ENCODE assay signal across 8 cellular contexts in the genomic region with DNA sequence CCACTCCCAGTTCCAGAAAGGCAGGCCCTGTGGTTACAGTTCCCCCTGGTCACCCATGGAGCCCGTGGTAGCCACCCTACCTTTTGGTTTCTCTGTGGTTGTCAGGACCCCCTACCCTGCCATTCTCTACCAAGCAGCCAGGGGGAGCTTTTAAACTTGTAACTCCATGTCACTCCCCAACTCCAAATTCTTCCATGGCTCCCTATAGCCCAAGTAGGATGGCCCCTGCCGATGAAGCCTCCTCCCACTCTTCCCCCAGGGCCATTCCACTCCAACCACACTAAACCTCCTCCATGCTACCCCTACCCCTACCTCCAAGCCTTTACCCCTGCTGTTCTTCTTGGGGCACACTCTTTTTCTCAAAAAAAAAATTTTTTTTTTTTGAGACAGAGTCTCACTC. TPM values are rescaled to one million over a fixed set of nuclear protein-coding genes. Genes with fewer than 3 reads are reported as not detected.
A peak's percentile ranks its signal among the peaks of the same experiment; 100 is the strongest.
DNase-seq lines count a peak whose midpoint lies in the region; ATAC-seq and TF ChIP-seq lines count a peak whose summit lies in the region.

No MANE protein-coding gene starts in this region.

- H3K4me3 ChIP-seq in Caco-2 (ENCODE audit: low read depth, low read length) (no peak overlapping the region), H7 (ENCODE audit: insufficient read depth, low read depth, low read length) (no peak overlapping the region)

- DNase-seq in Caco-2 (peak; percentile 59 to 61), H7 (peak; percentile 87), neural crest cell (ENCODE audit: low read depth, low spot score) (no peak), cerebellum (ENCODE audit: low spot score) (no peak)

- no peaks in the 10 kb centered on the region for H3K27me3 Mint-ChIP-seq in Caco-2 (ENCODE audit: insufficient read depth, unreplicated experiment)
- no peaks in the 10 kb centered on the region for H3K27me3 Mint-ChIP-seq in T-helper 1 cell treated with Interleukin-12 subunit alpha and Interleukin-12 subunit beta and Interleukin-4 antibody, amounts not matched to agents 30 μg/mL and 1 μg/mL, for 36 hours (ENCODE audit: low read depth)
- H3K27me3 Mint-ChIP-seq in dendritic cell treated with granulocyte-macrophage colony-stimulating factor and Interleukin-4, amounts not matched to agents 40 ng/mL and 50 ng/mL, for 4 days, result peaks cover 6% of the 10 kb centered on the region
- peaks cover 2% of the 10 kb centered on the region for H3K27me3 Mint-ChIP-seq in neural crest cell (ENCODE audit: low read depth)

- H3K27ac Mint-ChIP-seq in Caco-2 (ENCODE audit: unreplicated experiment) (no peak overlapping the region), neural crest cell (ENCODE audit: unreplicated experiment) (peak overlapping the region; percentile 35)
- H3K27ac Mint-ChIP-seq in T-helper 1 cell treated with Interleukin-12 subunit alpha and Interleukin-12 subunit beta and Interleukin-4 antibody, amounts not matched to agents 30 μg/mL and 1 μg/mL, for 36 hours, result peak overlapping the region; percentile 26
- peak overlapping the region; percentile 91 for H3K27ac Mint-ChIP-seq in dendritic cell treated with granulocyte-macrophage colony-stimulating factor and Interleukin-4, amounts not matched to agents 40 ng/mL and 50 ng/mL, for 4 days

- intact Hi-C loops in Caco-2 (cut with micrococcal nuclease; ENCODE audit: unreplicated experiment), result loop anchor here (1.0 kb wide), 1 partner anchor 21 kb away; no protein-coding TSS in a partner anchor
- intact Hi-C loops in dendritic cell treated with granulocyte-macrophage colony-stimulating factor and Interleukin-4, amounts not matched to agents 40 ng/mL and 50 ng/mL, for 4 days (cut with micrococcal nuclease), result no loop called here

- no peaks in the 10 kb centered on the region for H3K9me3 ChIP-seq in Caco-2

- H3K36me3 Mint-ChIP-seq in Caco-2 (ENCODE audit: insufficient read depth, unreplicated experiment) (peaks cover 8% of the 10 kb centered on the region), neural crest cell (ENCODE audit: low read depth) (peaks cover 4% of the 10 kb centered on the region)
- H3K36me3 Mint-ChIP-seq in T-helper 1 cell treated with Interleukin-12 subunit alpha and Interleukin-12 subunit beta and Interleukin-4 antibody, amounts not matched to agents 30 μg/mL and 1 μg/mL, for 36 hours (ENCODE audit: low read depth), result no peaks in the 10 kb centered on the region
- H3K36me3 Mint-ChIP-seq in dendritic cell treated with granulocyte-macrophage colony-stimulating factor and Interleukin-4, amounts not matched to agents 40 ng/mL and 50 ng/mL, for 4 days (ENCODE audit: low read depth), result peaks cover 50% of the 10 kb centered on the region

- no peak for ATAC-seq in HG03045 (IDR thresholded peaks at IDR 0.05; ENCODE audit: unreplicated experiment)
- no peak for ATAC-seq in GM19023 (IDR thresholded peaks at IDR 0.05; ENCODE audit: unreplicated experiment)

- TF ChIP-seq CTCF in Caco-2 (IDR thresholded peaks at IDR 0.05; ENCODE audit: insufficient read depth in 1 of 2, low read depth in 1 of 2, low read length in 1 of 2, severe bottlenecking in 1 of 2, unreplicated experiment in 1 of 2) (peak; percentile 31 to 58), neural crest cell (conservative IDR thresholded peaks at IDR 0.05) (peak; percentile 59)

- no peaks in the 10 kb centered on the region for H3K36me3 ChIP-seq in Caco-2 (ENCODE audit: control insufficient read depth, insufficient read depth, low read length)
- no peaks in the 10 kb centered on the region; the same call in 1 of the 2 replicates for H3K36me3 ChIP-seq in H7 (replicated peaks; ENCODE audit: control insufficient read depth, insufficient read depth, low read length)

- H3K27me3 ChIP-seq in Caco-2 (replicated peaks; ENCODE audit: control insufficient read depth, insufficient read depth, low read length) (no peaks in the 10 kb centered on the region), H7 (ENCODE audit: control insufficient read depth, insufficient read depth, low read length) (peaks cover 10% of the 10 kb centered on the region)

- BruUV-seq in Caco-2 (replicated peaks; lab: Mats Ljungman, UMichigan), result no TSS peak

- H3K4me1 Mint-ChIP-seq in Caco-2 (ENCODE audit: low read depth, unreplicated experiment) (no peaks in the 10 kb centered on the region), neural crest cell (peaks cover 20% of the 10 kb centered on the region)
- peaks cover 9% of the 10 kb centered on the region for H3K4me1 Mint-ChIP-seq in T-helper 1 cell treated with Interleukin-12 subunit alpha and Interleukin-12 subunit beta and Interleukin-4 antibody, amounts not matched to agents 30 μg/mL and 1 μg/mL, for 36 hours (ENCODE audit: low read depth)
- H3K4me1 Mint-ChIP-seq in dendritic cell treated with granulocyte-macrophage colony-stimulating factor and Interleukin-4, amounts not matched to agents 40 ng/mL and 50 ng/mL, for 4 days (ENCODE audit: low read depth), result peaks cover 50% of the 10 kb centered on the region

- CTCF ChIA-PET in Caco-2 (lab: Charles Lee), result interaction anchor here (0.6 to 2.1 kb wide), 3 partner anchors 21 to 274 kb away, joined by 4 to 8 read pairs (median 7); a partner anchor contains a TSS

- POLR2A ChIA-PET in Caco-2 (lab: Charles Lee), result no interaction called here

- no peaks in the 10 kb centered on the region for H3K9me3 Mint-ChIP-seq in Caco-2 (ENCODE audit: unreplicated experiment)
- no peaks in the 10 kb centered on the region for H3K9me3 Mint-ChIP-seq in T-helper 1 cell treated with Interleukin-12 subunit alpha and Interleukin-12 subunit beta and Interleukin-4 antibody, amounts not matched to agents 30 μg/mL and 1 μg/mL, for 36 hours
- no peaks in the 10 kb centered on the region for H3K9me3 Mint-ChIP-seq in dendritic cell treated with granulocyte-macrophage colony-stimulating factor and Interleukin-4, amounts not matched to agents 40 ng/mL and 50 ng/mL, for 4 days
- H3K9me3 Mint-ChIP-seq in neural crest cell, result no peaks in the 10 kb centered on the region

- H3K4me3 Mint-ChIP-seq in Caco-2 (ENCODE audit: unreplicated experiment) (no peak overlapping the region), neural crest cell (peak overlapping the region; percentile 83)
- H3K4me3 Mint-ChIP-seq in T-helper 1 cell treated with Interleukin-12 subunit alpha and Interleukin-12 subunit beta and Interleukin-4 antibody, amounts not matched to agents 30 μg/mL and 1 μg/mL, for 36 hours, result peak overlapping the region; percentile 51
- H3K4me3 Mint-ChIP-seq in dendritic cell treated with granulocyte-macrophage colony-stimulating factor and Interleukin-4, amounts not matched to agents 40 ng/mL and 50 ng/mL, for 4 days, result peak overlapping the region; percentile 92

- H3K4me1 ChIP-seq in Caco-2, result 0 out of 2 replicates have a peak, but pooled peaks cover 6% of the 10 kb centered on the region

RNA-seq across cellular contexts. Expression of a gene that starts 2.2 kb away (rescaled TPM):
- total RNA-seq in Caco-2 (2022) (6.2 and 7.2 TPM in 2 replicates), neural crest cell (24.8 and 26.3 TPM in 2 replicates), cerebellum (4.9 TPM)
- 7.4 and 8.9 TPM in 2 replicates for total RNA-seq in H7 (2014; rRNA removed; shearing (Covaris generic))

RNA-seq across cellular contexts. Expression of a gene that starts 23.1 kb away (rescaled TPM):
- total RNA-seq in Caco-2 (2022) (85.9 and 87.4 TPM in 2 replicates), neural crest cell (75.4 and 75.6 TPM in 2 replicates), cerebellum (8.1 TPM)
- 148 and 174 TPM in 2 replicates for total RNA-seq in H7 (2014; rRNA removed; shearing (Covaris generic))

RNA-seq across cellular contexts. Expression of a gene that starts 34.2 kb away (rescaled TPM):
- total RNA-seq in Caco-2 (2022), result 144 and 171 TPM in 2 replicates
- 128 and 129 TPM in 2 replicates for total RNA-seq in H7 (2014; rRNA removed; shearing (Covaris generic))
- total RNA-seq in neural crest cell, result 288 and 333 TPM in 2 replicates
- total RNA-seq in cerebellum, result 42.7 TPM

RNA-seq across cellular contexts. Expression of a gene that starts 42.0 kb away (rescaled TPM):
- total RNA-seq in Caco-2 (2022) (15.7 and 17.9 TPM in 2 replicates), neural crest cell (0.14 and 0.23 TPM in 2 replicates), cerebellum (2.7 TPM)
- 2.8 and 6.1 TPM in 2 replicates for total RNA-seq in H7 (2014; rRNA removed; shearing (Covaris generic))

RNA-seq across cellular contexts. Expression of a gene that starts 57.8 kb away (rescaled TPM):
- total RNA-seq in Caco-2 (2022), result 9.0 and 9.4 TPM in 2 replicates
- 1.7 and 2.4 TPM in 2 replicates for total RNA-seq in H7 (2014; rRNA removed; shearing (Covaris generic))
- total RNA-seq in neural crest cell, result not detected in 2 replicates
- total RNA-seq in cerebellum, result not detected

Comparison
In these comparisons a context has a peak if more than half of its experiments do, and no peak if none do; other contexts are left out.
1. DNase-seq: peak in Caco-2 (2 of 2) and H7 (single experiment); none in neural crest cell (single experiment) and cerebellum (single experiment).